9 cellular contexts compared by ENCODE assay signal in genomic region chr3:126961191-126961790, GRCh38. TPM values are rescaled to one million over a fixed set of nuclear protein-coding genes. Genes with fewer than 3 reads are reported as not detected.
DNase-seq lines count a peak whose midpoint lies in the region; ATAC-seq and TF ChIP-seq lines count a peak whose summit lies in the region.
"Had no signal": no experiment of that assay in that cellular context is flagged by ENCODE, and none has a peak within 500 bp of the region (broad histone marks: within the 10 kb centered on the region; RNA-seq: fewer than 3 reads in every experiment).

No MANE protein-coding gene starts in this region.

- 87% methylated on average over 7 of the region's 8 CpGs for WGBS in mammary epithelial cell (ENCODE audit: low coverage, missing lambda C conversion rate)

- TF ChIP-seq CTCF in mammary epithelial cell (conservative IDR thresholded peaks at IDR 0.05 in 1 of 2, IDR thresholded peaks at IDR 0.05 in 1 of 2; ENCODE audit: extremely low read depth in 1 of 2, insufficient read depth in 1 of 2, low read depth in 1 of 2, low read length in 2 of 2), result no peak

- no peak overlapping the region for H3K9ac ChIP-seq in mammary epithelial cell (ENCODE audit: insufficient read depth, low read length)

- no peaks in the 10 kb centered on the region for H3K9me3 ChIP-seq in mammary epithelial cell (replicated peaks; ENCODE audit: insufficient read depth, low read length)
- H3K9me3 ChIP-seq: SJSA1 had no signal

- peak overlapping the region in 2 of 8 donors; percentile 57 to 66 for H3K4me3 Mint-ChIP-seq in naive B cell

- no peak overlapping the region for H3K4me2 ChIP-seq in mammary epithelial cell (ENCODE audit: insufficient read depth, low read depth, low read length)

- no peaks in the 10 kb centered on the region for H3K79me2 ChIP-seq in mammary epithelial cell (ENCODE audit: insufficient read depth, low read length)

- H3K4me3 ChIP-seq in mammary epithelial cell (replicated peaks in 1 of 3; ENCODE audit: insufficient read depth in 1 of 3, low read depth in 2 of 3, low read length in 3 of 3), result no peak overlapping the region
- H3K4me3 ChIP-seq: SJSA1 had no signal

- CTCF ChIA-PET in mammary epithelial cell (lab: Charles Lee; ENCODE audit: low non-redundant PET), result no interaction called here

- no peaks in the 10 kb centered on the region for H3K36me3 ChIP-seq in mammary epithelial cell (ENCODE audit: insufficient read depth, low read length)
- H3K36me3 ChIP-seq: SJSA1 had no signal

- in situ Hi-C loops in mammary epithelial cell (cut with MboI; ENCODE audit: low sequenced_read_pairs in 2 of 2), result no loop called here

- BruUV-seq in mammary epithelial cell (replicated peaks; lab: Mats Ljungman, UMichigan), result no TSS peak

- DNase-seq in DMS 273 treated with DMSO at 0.1 percent for 48 hours (lab: John Stamatoyannopoulos, UW) (peak; percentile 93), mammary epithelial cell (peak; percentile 78), naive B cell (peak; percentile 23), germinal center (ENCODE audit: low spot score) (no peak), LoVo (ENCODE audit: low spot score) (no peak), activated gamma-delta T cell (lab: John Stamatoyannopoulos, UW) (no peak), inferior parietal cortex (ENCODE audit: extremely low spot score) (no peak)

- no peaks in the 10 kb centered on the region for H4K20me1 ChIP-seq in mammary epithelial cell (ENCODE audit: insufficient read depth, low read length)

- H3K27me3 ChIP-seq in mammary epithelial cell (ENCODE audit: insufficient read depth, low read length), result no peaks in the 10 kb centered on the region
- H3K27me3 ChIP-seq: SJSA1 had no signal

- peaks cover 40% of the 10 kb centered on the region for H3K4me1 ChIP-seq in mammary epithelial cell (ENCODE audit: insufficient read depth, low read length)

- intact Hi-C loops in mammary epithelial cell (cut with micrococcal nuclease), result no loop called here

- peaks cover 5 to 52% (median 28%) of the 10 kb centered on the region in 3 donors for H3K4me1 Mint-ChIP-seq in naive B cell

- peaks cover 0 to 16% (median 0%) of the 10 kb centered on the region in 3 donors for H3K27me3 Mint-ChIP-seq in naive B cell

- no peak overlapping the region for H2AFZ ChIP-seq in mammary epithelial cell (ENCODE audit: low read depth, low read length)

- H3K36me3 Mint-ChIP-seq in naive B cell, result no peaks in the 10 kb centered on the region

- dilution Hi-C loops in mammary epithelial cell (cut with HindIII; ENCODE audit: low sequenced_read_pairs), result no loop called here

- H3K27ac Mint-ChIP-seq in naive B cell, result peak overlapping the region in 3 of 6 donors; percentile 74 to 83 (median 81)

- H3K9me3 Mint-ChIP-seq in naive B cell, result no peaks in the 10 kb centered on the region

- H3K27ac ChIP-seq in mammary epithelial cell (ENCODE audit: insufficient read depth, low read depth, low read length), result no peak overlapping the region

- ATAC-seq in HG02870 (IDR thresholded peaks at IDR 0.05; ENCODE audit: unreplicated experiment), result peak; percentile 60
- ATAC-seq in naive B cell (ENCODE audit: low read depth in 2 of 2), result peak in 1 of 2 donors; percentile 92

RNA-seq across cellular contexts. Expression of gene PLXNA1, which starts 21.6 kb away (rescaled TPM):
- 100 to 1,000 TPM; 104 to 156 TPM for total RNA-seq in mammary epithelial cell
- 82.4 TPM for polyA plus RNA-seq in mammary epithelial cell
- 125 TPM for polyA minus RNA-seq in mammary epithelial cell
- under 1 TPM in 5 of 6 donors, not detected in 1; 0.08 to 0.76 (median 0.28) TPM for polyA plus RNA-seq in naive B cell (ENCODE audit: low read depth in 6 of 6)

Comparison
In these comparisons a context has a peak if more than half of its experiments do, and no peak if none do; other contexts are left out.
1. DNase-seq: peak in DMS 273 treated with DMSO at 0.1 percent for 48 hours (single experiment), mammary epithelial cell (single experiment) and naive B cell (single experiment); none in germinal center (single experiment), LoVo (single experiment), activated gamma-delta T cell (single experiment) and inferior parietal cortex (single experiment).
2. RNA of gene PLXNA1, which starts 21.6 kb away (polyA plus RNA-seq): 82.4 TPM in mammary epithelial cell (single experiment); 0.08 to 0.76 TPM in naive B cell; every median in the first group is over 10 times any median in the second.